In the genomic region with DNA sequence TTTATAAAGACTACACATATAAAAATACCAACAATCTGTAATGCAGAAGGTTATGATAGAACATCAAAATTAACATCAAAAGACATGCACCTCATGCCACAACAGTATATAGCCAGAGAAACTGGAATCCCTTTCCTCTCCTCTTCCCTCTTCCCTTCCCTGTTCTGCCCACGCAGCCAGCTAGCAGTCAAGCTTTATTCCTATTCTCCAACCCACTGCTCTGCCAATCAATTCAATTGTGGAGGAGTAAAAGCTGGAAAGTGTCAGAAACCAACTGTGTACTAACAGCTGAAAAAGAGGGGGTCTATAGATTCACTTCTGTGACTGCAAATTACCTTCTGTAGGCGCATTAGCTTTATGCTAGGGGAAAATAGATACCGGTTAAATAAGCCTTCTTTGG, we compare ENCODE assay signal across 24 cellular contexts. TPM values are rescaled to one million over a fixed set of nuclear protein-coding genes. Genes with fewer than 3 reads are reported as not detected.
DNase-seq lines count a peak whose midpoint lies in the region; ATAC-seq and TF ChIP-seq lines count a peak whose summit lies in the region.
"Had no signal": no experiment of that assay in that cellular context is flagged by ENCODE, and none has a peak within 500 bp of the region (broad histone marks: within the 10 kb centered on the region; RNA-seq: fewer than 3 reads in every experiment).

No MANE protein-coding gene starts in this region.

- DNase-seq in natural killer cell (no peak), T-helper 17 cell (no peak), immature natural killer cell (no peak), tibial artery (no peak), NCI-H2107 treated with DMSO at 0.1 percent for 48 hours (lab: John Stamatoyannopoulos, UW; ENCODE audit: unreplicated experiment) (no peak), NCI-H2029 (lab: John Stamatoyannopoulos, UW) (no peak)
- no peak for DNase-seq in natural killer cell treated with Interleukin-12 subunit alpha and Interleukin-12 subunit beta and Interleukin-15 and Interleukin-18, amount 100 ng/mL, for 72 hours (ENCODE audit: low spot score)
- DNase-seq in stimulated activated naive B cell treated with anti-CD40 and anti-IgM and Interleukin-4, amounts not matched to agents 10 μg/mL and 1 μg/mL and 100 μg/mL, for 72 hours = no peak
- DNase-seq: activated CD4-positive, CD25-positive, alpha-beta regulatory T cell; activated CD8-positive, alpha-beta T cell treated with anti-CD3 and anti-CD28 coated beads, Interleukin-2, amount 10 ng/mL, durations not matched to agents 7 days and 5 days; activated naive CD8-positive, alpha-beta T cell treated with anti-CD3 and anti-CD28 coated beads, Interleukin-2, amount 10 ng/mL, durations not matched to agents 7 days and 5 days; activated T-cell treated with anti-CD3 and anti-CD28 coated beads, Interleukin-2, amount 50 U/mL, for 48 hours; DMS79 treated with DMSO at 0.1 percent for 48 hours; glutamatergic neuron; HCEC 1CT; left ventricle myocardium inferior; NCI-H1417 treated with DMSO at 0.1 percent for 48 hours; NCI-H524; right lobe of liver had no signal

- no peak overlapping the region for H3K27ac ChIP-seq in tibial artery
- H3K27ac ChIP-seq: coronary artery, left ventricle myocardium inferior, right lobe of liver, RWPE1, thoracic aorta had no signal

- no peaks in the 10 kb centered on the region for H3K36me3 ChIP-seq in tibial artery
- H3K36me3 ChIP-seq: left ventricle myocardium inferior, right lobe of liver, thoracic aorta had no signal

- TF ChIP-seq CTCF in natural killer cell (IDR thresholded peaks at IDR 0.05) = no peak
- TF ChIP-seq CTCF in tibial artery (IDR thresholded peaks at IDR 0.05) = no peak

- no peaks in the 10 kb centered on the region for H3K36me3 Mint-ChIP-seq in natural killer cell
- peaks cover 15% of the 10 kb centered on the region for H3K36me3 Mint-ChIP-seq in natural killer cell treated with Interleukin-12 subunit alpha and Interleukin-12 subunit beta and Interleukin-15 and Interleukin-18, amount 100 ng/mL, for 72 hours
- peaks cover 2% of the 10 kb centered on the region for H3K36me3 Mint-ChIP-seq in T-helper 17 cell (ENCODE audit: low read depth)
- peaks cover 0 to 4% (median 4%) of the 10 kb centered on the region in 3 donors for H3K36me3 Mint-ChIP-seq in immature natural killer cell
- peaks cover 11 to 29% of the 10 kb centered on the region in 2 donors for H3K36me3 Mint-ChIP-seq in stimulated activated naive B cell treated with anti-CD40 and anti-IgM and Interleukin-4, amounts not matched to agents 10 μg/mL and 1 μg/mL and 100 μg/mL, for 72 hours

- ATAC-seq in natural killer cell = no peak
- ATAC-seq in natural killer cell treated with Interleukin-12 subunit alpha and Interleukin-12 subunit beta and Interleukin-15 and Interleukin-18, amount 100 ng/mL, for 72 hours = no peak
- ATAC-seq in T-helper 17 cell = no peak
- no peak for ATAC-seq in stimulated activated naive B cell treated with anti-CD40 and anti-IgM and Interleukin-4, amounts not matched to agents 10 μg/mL and 1 μg/mL and 100 μg/mL, for 72 hours (replicated peaks)
- ATAC-seq: activated CD8-positive, alpha-beta T cell treated with anti-CD3 and anti-CD28 coated beads, Interleukin-2, amount 10 ng/mL, durations not matched to agents 7 days and 5 days; HepG2; right lobe of liver had no signal

- H3K4me3 ChIP-seq in tibial artery = no peak overlapping the region
- H3K4me3 ChIP-seq: coronary artery, left ventricle myocardium inferior, right lobe of liver, thoracic aorta had no signal

- H3K9me3 Mint-ChIP-seq in natural killer cell (no peaks in the 10 kb centered on the region), immature natural killer cell (no peaks in the 10 kb centered on the region)
- H3K9me3 Mint-ChIP-seq in natural killer cell treated with Interleukin-12 subunit alpha and Interleukin-12 subunit beta and Interleukin-15 and Interleukin-18, amount 100 ng/mL, for 72 hours = no peaks in the 10 kb centered on the region
- no peaks in the 10 kb centered on the region for H3K9me3 Mint-ChIP-seq in stimulated activated naive B cell treated with anti-CD40 and anti-IgM and Interleukin-4, amounts not matched to agents 10 μg/mL and 1 μg/mL and 100 μg/mL, for 72 hours
- H3K9me3 Mint-ChIP-seq: activated naive CD8-positive, alpha-beta T cell treated with anti-CD3 and anti-CD28 coated beads, Interleukin-2, amount 10 ng/mL, durations not matched to agents 7 days and 5 days had no signal

- H3K27ac Mint-ChIP-seq in natural killer cell (peak overlapping the region; percentile 17 to 84), T-helper 17 cell (peak overlapping the region; percentile 79), immature natural killer cell (peak overlapping the region; percentile 13 to 88 (median 50))
- H3K27ac Mint-ChIP-seq in natural killer cell treated with Interleukin-12 subunit alpha and Interleukin-12 subunit beta and Interleukin-15 and Interleukin-18, amount 100 ng/mL, for 72 hours = peak overlapping the region in 1 of 2 donors; percentile 10
- H3K27ac Mint-ChIP-seq in stimulated activated naive B cell treated with anti-CD40 and anti-IgM and Interleukin-4, amounts not matched to agents 10 μg/mL and 1 μg/mL and 100 μg/mL, for 72 hours = peak overlapping the region; percentile 37
- H3K27ac Mint-ChIP-seq: activated CD8-positive, alpha-beta T cell treated with anti-CD3 and anti-CD28 coated beads, Interleukin-2, amount 10 ng/mL, durations not matched to agents 7 days and 5 days; activated naive CD8-positive, alpha-beta T cell treated with anti-CD3 and anti-CD28 coated beads, Interleukin-2, amount 10 ng/mL, durations not matched to agents 7 days and 5 days had no signal

- H3K27me3 Mint-ChIP-seq in natural killer cell (ENCODE audit: low read depth in 2 of 2) (no peaks in the 10 kb centered on the region), T-helper 17 cell (no peaks in the 10 kb centered on the region), immature natural killer cell (ENCODE audit: low read depth in 3 of 3) (peaks cover 0 to 2% (median 0%) of the 10 kb centered on the region in 3 donors)
- no peaks in the 10 kb centered on the region for H3K27me3 Mint-ChIP-seq in natural killer cell treated with Interleukin-12 subunit alpha and Interleukin-12 subunit beta and Interleukin-15 and Interleukin-18, amount 100 ng/mL, for 72 hours
- no peaks in the 10 kb centered on the region for H3K27me3 Mint-ChIP-seq in stimulated activated naive B cell treated with anti-CD40 and anti-IgM and Interleukin-4, amounts not matched to agents 10 μg/mL and 1 μg/mL and 100 μg/mL, for 72 hours
- H3K27me3 Mint-ChIP-seq: activated naive CD8-positive, alpha-beta T cell treated with anti-CD3 and anti-CD28 coated beads, Interleukin-2, amount 10 ng/mL, durations not matched to agents 7 days and 5 days; brain had no signal

- peaks cover 0 to 15% (median 0%) of the 10 kb centered on the region in 4 donors for H3K4me1 ChIP-seq in tibial artery

- peaks cover 68 to 69% of the 10 kb centered on the region in 2 donors for H3K4me1 Mint-ChIP-seq in natural killer cell
- peaks cover 50 to 62% of the 10 kb centered on the region in 2 donors for H3K4me1 Mint-ChIP-seq in natural killer cell treated with Interleukin-12 subunit alpha and Interleukin-12 subunit beta and Interleukin-15 and Interleukin-18, amount 100 ng/mL, for 72 hours (ENCODE audit: low read depth in 2 of 2)
- H3K4me1 Mint-ChIP-seq in T-helper 17 cell = peaks cover 51% of the 10 kb centered on the region
- peaks cover 79 to 94% of the 10 kb centered on the region in 2 donors for H3K4me1 Mint-ChIP-seq in immature natural killer cell
- peaks cover 36 to 60% of the 10 kb centered on the region in 2 donors for H3K4me1 Mint-ChIP-seq in stimulated activated naive B cell treated with anti-CD40 and anti-IgM and Interleukin-4, amounts not matched to agents 10 μg/mL and 1 μg/mL and 100 μg/mL, for 72 hours

- H3K27me3 ChIP-seq in tibial artery = no peaks in the 10 kb centered on the region
- H3K27me3 ChIP-seq: right lobe of liver had no signal

- intact Hi-C loops in natural killer cell (cut with micrococcal nuclease) (loop anchor here (5.0 kb wide), 1 partner anchor 47 kb away; no protein-coding TSS in a partner anchor), tibial artery (cut with DNase I; ENCODE audit: low total_unique reads) (no loop called here)

- H3K4me3 Mint-ChIP-seq in natural killer cell (peak overlapping the region; percentile 26), T-helper 17 cell (no peak overlapping the region), immature natural killer cell (peak overlapping the region in 3 of 5 donors; percentile 1 to 42 (median 34))
- no peak overlapping the region for H3K4me3 Mint-ChIP-seq in natural killer cell treated with Interleukin-12 subunit alpha and Interleukin-12 subunit beta and Interleukin-15 and Interleukin-18, amount 100 ng/mL, for 72 hours
- no peak overlapping the region for H3K4me3 Mint-ChIP-seq in stimulated activated naive B cell treated with anti-CD40 and anti-IgM and Interleukin-4, amounts not matched to agents 10 μg/mL and 1 μg/mL and 100 μg/mL, for 72 hours
- H3K4me3 Mint-ChIP-seq: activated CD8-positive, alpha-beta T cell treated with anti-CD3 and anti-CD28 coated beads, Interleukin-2, amount 10 ng/mL, durations not matched to agents 7 days and 5 days; activated naive CD8-positive, alpha-beta T cell treated with anti-CD3 and anti-CD28 coated beads, Interleukin-2, amount 10 ng/mL, durations not matched to agents 7 days and 5 days; brain had no signal

- H3K9me3 ChIP-seq in T-helper 17 cell (ENCODE audit: control insufficient read depth, low read length, poor library complexity, severe bottlenecking) (no peaks in the 10 kb centered on the region), tibial artery (no peaks in the 10 kb centered on the region)
- H3K9me3 ChIP-seq: left ventricle myocardium inferior, right lobe of liver, thoracic aorta had no signal

RNA-seq across cellular contexts. Expression of gene ABI1, which starts 16.4 kb away (rescaled TPM):
- 100 to 1,000 TPM in 2 of 3 donors, 10 to 100 TPM in 1; 94.8 to 116 (median 113) TPM for total RNA-seq in natural killer cell
- total RNA-seq in natural killer cell treated with Interleukin-12 subunit alpha and Interleukin-12 subunit beta and Interleukin-15 and Interleukin-18, amount 100 ng/mL, for 72 hours = 10 to 100 TPM; 42.1 to 66.7 TPM
- total RNA-seq in T-helper 17 cell = 10 to 100 TPM; 75.5 to 99.4 TPM
- 10 to 100 TPM; 65.0 to 85.3 (median 84.0) TPM for polyA plus RNA-seq in immature natural killer cell

Comparison
In these comparisons a context has a peak if more than half of its experiments do, and no peak if none do; other contexts are left out.
1. H3K4me3 Mint-ChIP-seq: peak in natural killer cell (single experiment) and immature natural killer cell (3 of 5); none in natural killer cell treated with Interleukin-12 subunit alpha and Interleukin-12 subunit beta and Interleukin-15 and Interleukin-18, amount 100 ng/mL, for 72 hours (single experiment), T-helper 17 cell (single experiment) and stimulated activated naive B cell treated with anti-CD40 and anti-IgM and Interleukin-4, amounts not matched to agents 10 μg/mL and 1 μg/mL and 100 μg/mL, for 72 hours (0 of 2).